ENCODE assay signal across 14 cellular contexts in the genomic region with DNA sequence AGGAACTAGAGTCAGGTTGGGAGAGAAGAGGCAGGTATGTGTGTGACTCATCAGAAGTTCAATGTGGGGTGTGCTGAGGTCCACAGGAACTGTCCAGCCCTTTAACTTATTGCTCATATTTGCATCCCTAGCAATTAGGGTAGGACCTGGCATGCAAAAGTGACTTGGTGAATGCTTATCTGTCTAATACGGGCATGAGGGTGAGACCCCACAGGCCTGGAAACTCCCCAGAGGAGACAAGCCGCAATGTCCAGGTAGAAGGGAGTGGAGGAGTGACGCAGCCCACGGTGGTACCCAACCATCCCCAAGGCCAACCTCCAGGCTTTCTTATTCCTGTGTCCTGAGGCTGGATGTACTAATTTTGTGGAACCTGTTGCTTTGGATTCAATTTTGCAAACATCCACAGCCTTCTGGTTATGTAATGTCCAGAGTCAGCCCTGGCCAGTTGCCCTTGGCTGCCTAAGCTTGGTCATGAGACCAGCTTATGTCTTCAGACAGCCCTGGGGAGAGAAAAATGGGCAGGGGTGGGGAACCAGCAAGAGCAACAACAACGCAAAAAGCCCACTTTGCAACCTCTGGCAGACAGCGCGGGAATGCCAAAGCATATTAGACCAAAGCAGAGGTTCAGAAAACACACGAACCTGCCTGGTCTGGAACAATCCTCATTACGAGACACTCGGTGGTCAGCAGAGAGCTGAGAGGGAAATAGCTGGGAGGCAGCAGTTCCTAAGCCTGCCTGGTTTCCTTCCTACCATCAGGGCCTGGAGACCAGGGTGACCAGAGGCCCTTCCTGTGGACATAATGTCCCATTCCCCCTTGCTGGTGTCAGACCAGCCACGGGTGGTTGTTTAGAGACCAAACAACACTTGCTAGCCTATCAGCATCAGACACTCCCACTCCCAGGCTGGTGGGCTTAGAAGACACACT. TPM values are rescaled to one million over a fixed set of nuclear protein-coding genes. Genes with fewer than 3 reads are reported as not detected.
A peak's percentile ranks its signal among the peaks of the same experiment; 100 is the strongest.
DNase-seq lines count a peak whose midpoint lies in the region; ATAC-seq and TF ChIP-seq lines count a peak whose summit lies in the region.
"Had no signal": no experiment of that assay in that cellular context is flagged by ENCODE, and none has a peak within 500 bp of the region (broad histone marks: within the 10 kb centered on the region; RNA-seq: fewer than 3 reads in every experiment).

No MANE protein-coding gene starts in this region.

- H3K27me3 ChIP-seq in naive thymus-derived CD4-positive, alpha-beta T cell (ENCODE audit: control insufficient read depth in 2 of 2, insufficient read depth in 2 of 2, low read length in 2 of 2): no peaks in the 10 kb centered on the region
- H3K27me3 ChIP-seq: SJSA1 had no signal

- H3K27ac ChIP-seq in HEK293 (ENCODE audit: extremely low read depth, low read depth, low read length): no peak overlapping the region
- H3K27ac ChIP-seq in naive thymus-derived CD4-positive, alpha-beta T cell (ENCODE audit: low read depth, low read length): no peak overlapping the region
- H3K27ac ChIP-seq: C4-2B, SJSA1 had no signal

- no peak for ATAC-seq in naive thymus-derived CD4-positive, alpha-beta T cell
- no peak for ATAC-seq in GM19023 (IDR thresholded peaks at IDR 0.05; ENCODE audit: unreplicated experiment)
- no peak for ATAC-seq in HG02870 (IDR thresholded peaks at IDR 0.05; ENCODE audit: unreplicated experiment)

- no peak overlapping the region for H3K4me3 ChIP-seq in HEK293 (ENCODE audit: low read depth, low read length)
- H3K4me3 ChIP-seq in fibroblast of the aortic adventitia (ENCODE audit: low read depth, low read length): no peak overlapping the region
- no peak overlapping the region for H3K4me3 ChIP-seq in naive thymus-derived CD4-positive, alpha-beta T cell (ENCODE audit: low read length)
- H3K4me3 ChIP-seq: SJSA1 had no signal

- H3K4me1 ChIP-seq in HEK293 (ENCODE audit: control insufficient read depth, insufficient read depth, low read length): peaks cover 5% of the 10 kb centered on the region
- H3K4me1 ChIP-seq in naive thymus-derived CD4-positive, alpha-beta T cell (ENCODE audit: control insufficient read depth in 2 of 2, insufficient read depth in 2 of 2, low read length in 2 of 2): no peaks in the 10 kb centered on the region
- H3K4me1 ChIP-seq: SJSA1 had no signal

- H3K27me3 Mint-ChIP-seq in naive thymus-derived CD4-positive, alpha-beta T cell: peaks cover 0 to 21% (median 15%) of the 10 kb centered on the region in 5 donors

- TF ChIP-seq CTCF in HEK293 (tag by site-specific recombination; IDR thresholded peaks at IDR 0.05) (no peak), fibroblast of the aortic adventitia (IDR thresholded peaks at IDR 0.05; ENCODE audit: insufficient read depth, low read length) (no peak)

- POLR2A ChIA-PET in HEK293 (lab: Yijun Ruan, JAX): no interaction called here
- POLR2A ChIA-PET in naive thymus-derived CD4-positive, alpha-beta T cell (lab: Charles Lee): no interaction called here

- intact Hi-C loops in naive thymus-derived CD4-positive, alpha-beta T cell (cut with micrococcal nuclease): no loop called here

- H3K27ac Mint-ChIP-seq in naive thymus-derived CD4-positive, alpha-beta T cell: no peak overlapping the region
- H3K27ac Mint-ChIP-seq: activated T-helper 2 cell treated with anti-CD3 and anti-CD28 coated beads, Interferon-gamma antibody, Interleukin-2, Interleukin-4, amounts not matched to agents 10 μg/mL and 5 μg/mL and 100 μg/mL, durations not matched to agents 14 hours and 24 hours and 36 hours had no signal

- CTCF ChIA-PET in HEK293 (lab: Yijun Ruan, JAX): no interaction called here
- CTCF ChIA-PET in naive thymus-derived CD4-positive, alpha-beta T cell (lab: Charles Lee): no interaction called here

- H3K36me3 Mint-ChIP-seq in naive thymus-derived CD4-positive, alpha-beta T cell: no peaks in the 10 kb centered on the region

- DNase-seq in fibroblast of the aortic adventitia (ENCODE audit: low read depth): peak; percentile 81
- DNase-seq in midbrain (lab: John Stamatoyannopoulos, UW): peak; percentile 75
- DNase-seq in stromal cell of bone marrow (ENCODE audit: low read depth): peak; percentile 75
- no peak for DNase-seq in naive thymus-derived CD4-positive, alpha-beta T cell
- no peak for DNase-seq in T1000 (lab: John Stamatoyannopoulos, UW)
- DNase-seq: activated CD4-positive, CD25-positive, alpha-beta regulatory T cell; NCI-H69; retina had no signal

- no peaks in the 10 kb centered on the region for H3K9me3 ChIP-seq in HEK293 (ENCODE audit: control insufficient read depth, insufficient read depth, low read depth, low read length)
- H3K9me3 ChIP-seq in naive thymus-derived CD4-positive, alpha-beta T cell (ENCODE audit: control insufficient read depth in 2 of 3, low read length in 3 of 3): no peaks in the 10 kb centered on the region
- H3K9me3 ChIP-seq: SJSA1 had no signal

- no peaks in the 10 kb centered on the region for H3K9me3 Mint-ChIP-seq in naive thymus-derived CD4-positive, alpha-beta T cell
- H3K9me3 Mint-ChIP-seq: activated T-helper 2 cell treated with anti-CD3 and anti-CD28 coated beads, Interferon-gamma antibody, Interleukin-2, Interleukin-4, amounts not matched to agents 10 μg/mL and 5 μg/mL and 100 μg/mL, durations not matched to agents 14 hours and 24 hours and 36 hours had no signal

- H3K36me3 ChIP-seq in HEK293 (ENCODE audit: control insufficient read depth in 2 of 2, insufficient read depth in 1 of 2, low read length in 2 of 2): peaks cover 0 to 9% of the 10 kb centered on the region in 2 experiments; a peak in 1 of 3 replicates
- H3K36me3 ChIP-seq in naive thymus-derived CD4-positive, alpha-beta T cell (ENCODE audit: control insufficient read depth in 2 of 3, insufficient read depth in 3 of 3, low read length in 3 of 3): no peaks in the 10 kb centered on the region

- H3K4me3 Mint-ChIP-seq in naive thymus-derived CD4-positive, alpha-beta T cell: no peak overlapping the region

- H3K4me1 Mint-ChIP-seq in naive thymus-derived CD4-positive, alpha-beta T cell: no peaks in the 10 kb centered on the region

TF ChIP-seq in HEK293, 187 proteins besides CTCF, POLR2A, EP300 and RAD21:
- no peak for TF ChIP-seq ZNF19 (tag by site-specific recombination; IDR thresholded peaks at IDR 0.05; ENCODE audit: low read depth)
- 0 out of 2 replicates have a peak, but pooled peaks have one; percentile 9 for TF ChIP-seq EGR2 (tag by site-specific recombination; IDR thresholded peaks at IDR 0.05; ENCODE audit: low read depth)
- TF ChIP-seq ZXDB (tag by site-specific recombination; IDR thresholded peaks at IDR 0.05): no peak
- TF ChIP-seq SCRT2 (tag by site-specific recombination; IDR thresholded peaks at IDR 0.05): 0 out of 2 replicates have a peak, but pooled peaks have one; percentile 20
- TF ChIP-seq ZNF837 (tag by site-specific recombination; IDR thresholded peaks at IDR 0.05): no peak
- TF ChIP-seq ZNF114 (tag by site-specific recombination; IDR thresholded peaks at IDR 0.05): no peak
- TF ChIP-seq ZNF560 (tag by site-specific recombination; IDR thresholded peaks at IDR 0.05; ENCODE audit: borderline replicate concordance): no peak
- TF ChIP-seq ZNF670 (tag by site-specific recombination; IDR thresholded peaks at IDR 0.05; ENCODE audit: low read depth): no peak
- TF ChIP-seq, protein P1, sequence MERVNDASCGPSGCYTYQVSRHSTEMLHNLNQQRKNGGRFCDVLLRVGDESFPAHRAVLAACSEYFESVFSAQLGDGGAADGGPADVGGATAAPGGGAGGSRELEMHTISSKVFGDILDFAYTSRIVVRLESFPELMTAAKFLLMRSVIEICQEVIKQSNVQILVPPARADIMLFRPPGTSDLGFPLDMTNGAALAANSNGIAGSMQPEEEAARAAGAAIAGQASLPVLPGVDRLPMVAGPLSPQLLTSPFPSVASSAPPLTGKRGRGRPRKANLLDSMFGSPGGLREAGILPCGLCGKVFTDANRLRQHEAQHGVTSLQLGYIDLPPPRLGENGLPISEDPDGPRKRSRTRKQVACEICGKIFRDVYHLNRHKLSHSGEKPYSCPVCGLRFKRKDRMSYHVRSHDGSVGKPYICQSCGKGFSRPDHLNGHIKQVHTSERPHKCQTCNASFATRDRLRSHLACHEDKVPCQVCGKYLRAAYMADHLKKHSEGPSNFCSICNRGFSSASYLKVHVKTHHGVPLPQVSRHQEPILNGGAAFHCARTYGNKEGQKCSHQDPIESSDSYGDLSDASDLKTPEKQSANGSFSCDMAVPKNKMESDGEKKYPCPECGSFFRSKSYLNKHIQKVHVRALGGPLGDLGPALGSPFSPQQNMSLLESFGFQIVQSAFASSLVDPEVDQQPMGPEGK (tag by site-specific recombination; IDR thresholded peaks at IDR 0.05): no peak
- TF ChIP-seq GLIS1 (tag by site-specific recombination; IDR thresholded peaks at IDR 0.05): no peak
- no peak for TF ChIP-seq ZNF2 (tag by site-specific recombination; IDR thresholded peaks at IDR 0.05)

RNA-seq across cellular contexts. Expression of a gene that starts 49.3 kb away (rescaled TPM):
- total RNA-seq in fibroblast of the aortic adventitia (ENCODE audit: low replicate concordance): 153 and 329 TPM in 2 replicates
- total RNA-seq in naive thymus-derived CD4-positive, alpha-beta T cell: under 1 TPM in 4 of 5 experiments, not detected in 1; 0.05 to 0.95 (median 0.37) TPM
- polyA plus RNA-seq in naive thymus-derived CD4-positive, alpha-beta T cell: not detected

Comparison
In these comparisons a context has a peak if more than half of its experiments do, and no peak if none do; other contexts are left out.
1. DNase-seq: peak in fibroblast of the aortic adventitia (single experiment), midbrain (single experiment) and stromal cell of bone marrow (single experiment); none in naive thymus-derived CD4-positive, alpha-beta T cell (0 of 9) and T1000 (single experiment).
2. RNA of a gene that starts 49.3 kb away (total RNA-seq): 153 to 329 TPM in fibroblast of the aortic adventitia; 0.05 to 0.95 TPM in naive thymus-derived CD4-positive, alpha-beta T cell; every median in the first group is over 10 times any median in the second.